Comparison of ENCODE assay signal across 17 cellular contexts in the genomic region with DNA sequence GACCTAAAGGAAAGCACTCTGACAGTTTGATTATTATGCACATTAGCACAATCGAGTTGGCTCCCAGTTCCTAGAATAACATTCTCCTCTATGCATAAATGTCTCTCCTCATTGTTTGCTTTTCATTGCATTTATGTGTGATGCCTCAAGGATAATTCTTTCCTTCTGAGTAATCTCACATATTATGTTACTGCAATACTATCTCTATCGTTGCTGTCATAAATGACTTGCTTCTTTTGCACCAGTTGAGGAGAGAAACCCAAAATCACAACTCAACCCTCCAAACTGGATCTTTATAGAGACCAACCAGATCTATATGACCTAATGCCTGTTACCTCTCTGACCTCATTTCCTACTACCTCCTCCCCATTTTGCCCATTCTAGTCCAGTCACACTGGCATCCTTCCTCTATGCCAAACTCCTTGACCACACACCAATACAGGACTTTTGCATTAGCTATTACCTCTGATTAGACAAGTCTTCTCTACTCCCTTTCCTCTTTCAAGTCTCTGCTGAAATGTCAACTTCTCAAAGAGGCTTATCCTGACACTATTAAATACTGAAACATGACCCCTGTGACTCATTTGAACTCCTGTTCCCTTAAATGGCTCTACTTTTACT.
DNase-seq lines count a peak whose midpoint lies in the region; ATAC-seq and TF ChIP-seq lines count a peak whose summit lies in the region.
"Had no signal": no experiment of that assay in that cellular context is flagged by ENCODE, and none has a peak within 500 bp of the region (broad histone marks: within the 10 kb centered on the region; RNA-seq: fewer than 3 reads in every experiment).

No MANE protein-coding gene starts in this region.

- H3K27ac Mint-ChIP-seq in activated T-helper 2 cell treated with anti-CD3 and anti-CD28 coated beads, Interferon-gamma antibody, Interleukin-2, Interleukin-4, amounts not matched to agents 10 μg/mL and 5 μg/mL and 100 μg/mL, durations not matched to agents 14 hours and 24 hours and 36 hours, result no peak overlapping the region
- H3K27ac Mint-ChIP-seq in natural killer cell, result no peak overlapping the region
- H3K27ac Mint-ChIP-seq: B cell; memory B cell; stimulated activated naive B cell treated with anti-CD40 and anti-IgM and Interleukin-4, amounts not matched to agents 10 μg/mL and 1 μg/mL and 100 μg/mL, for 72 hours had no signal

- CTCF ChIA-PET in AG04450 (lab: Charles Lee) (no interaction called here), HEK293 (lab: Yijun Ruan, JAX) (interaction anchor here (0.6 kb wide), 1 partner anchor 1510 kb away, joined by 7 read pairs; no protein-coding TSS in a partner anchor)

- peak; percentile 61 for DNase-seq in AG04450 (ENCODE audit: low read depth, low spot score)
- peak; percentile 71 for DNase-seq in amniotic stem cell (lab: John Stamatoyannopoulos, UW)
- DNase-seq in foreskin melanocyte, result peak; percentile 57
- no peak for DNase-seq in activated T-helper 2 cell treated with anti-CD3 and anti-CD28 coated beads, Interferon-gamma antibody, Interleukin-2, Interleukin-4, amounts not matched to agents 10 μg/mL and 5 μg/mL and 100 μg/mL, durations not matched to agents 14 hours and 24 hours and 36 hours (ENCODE audit: low spot score)
- no peak for DNase-seq in activated CD4-positive, alpha-beta T cell treated with anti-CD3 and anti-CD28 coated beads for 48 hours
- no peak for DNase-seq in natural killer cell
- DNase-seq: activated T-cell treated with anti-CD3 and anti-CD28 coated beads, Interleukin-2, amount 50 U/mL, for 4 hours; aorta; NCI-H2029; stimulated activated CD4-positive, alpha-beta T cell treated with anti-CD3 and anti-CD28 coated beads, Interleukin-2, amount 100 ng/mL, for 48 hours; stimulated activated naive B cell treated with anti-CD40 and anti-IgM and Interleukin-4, amounts not matched to agents 10 μg/mL and 1 μg/mL and 100 μg/mL, for 72 hours had no signal

- POLR2A ChIA-PET in AG04450 (lab: Yijun Ruan, JAX), result no interaction called here
- POLR2A ChIA-PET in HEK293 (lab: Yijun Ruan, JAX), result no interaction called here

- intact Hi-C loops in activated T-helper 2 cell treated with anti-CD3 and anti-CD28 coated beads, Interferon-gamma antibody, Interleukin-2, Interleukin-4, amounts not matched to agents 10 μg/mL and 5 μg/mL and 100 μg/mL, durations not matched to agents 14 hours and 24 hours and 36 hours (cut with micrococcal nuclease), result no loop called here
- intact Hi-C loops in natural killer cell (cut with micrococcal nuclease), result no loop called here

- ATAC-seq in natural killer cell, result no peak
- ATAC-seq in GM19035 (IDR thresholded peaks at IDR 0.05; ENCODE audit: unreplicated experiment), result no peak
- ATAC-seq: activated CD4-positive, CD25-positive, alpha-beta regulatory T cell treated with anti-CD3 and anti-CD28 coated beads, Interleukin-2, amount 50 U/mL, for 24 hours; activated T-cell treated with anti-CD3 and anti-CD28 coated beads, Interleukin-2, amount 50 U/mL, for 4 hours; stimulated activated naive B cell treated with anti-CD40 and anti-IgM and Interleukin-4, amounts not matched to agents 10 μg/mL and 1 μg/mL and 100 μg/mL, for 72 hours had no signal

- no peaks in the 10 kb centered on the region for H3K27me3 Mint-ChIP-seq in activated T-helper 2 cell treated with anti-CD3 and anti-CD28 coated beads, Interferon-gamma antibody, Interleukin-2, Interleukin-4, amounts not matched to agents 10 μg/mL and 5 μg/mL and 100 μg/mL, durations not matched to agents 14 hours and 24 hours and 36 hours (ENCODE audit: low read depth)
- H3K27me3 Mint-ChIP-seq in natural killer cell (ENCODE audit: low read depth in 2 of 2), result no peaks in the 10 kb centered on the region
- H3K27me3 Mint-ChIP-seq: B cell; memory B cell; stimulated activated naive B cell treated with anti-CD40 and anti-IgM and Interleukin-4, amounts not matched to agents 10 μg/mL and 1 μg/mL and 100 μg/mL, for 72 hours had no signal

- H3K36me3 ChIP-seq in HEK293 (ENCODE audit: control insufficient read depth in 2 of 2, insufficient read depth in 1 of 2, low read length in 2 of 2), result no peaks in the 10 kb centered on the region
- H3K36me3 ChIP-seq: vagina had no signal

- H3K4me1 Mint-ChIP-seq in activated T-helper 2 cell treated with anti-CD3 and anti-CD28 coated beads, Interferon-gamma antibody, Interleukin-2, Interleukin-4, amounts not matched to agents 10 μg/mL and 5 μg/mL and 100 μg/mL, durations not matched to agents 14 hours and 24 hours and 36 hours (ENCODE audit: low read depth), result no peaks in the 10 kb centered on the region
- no peaks in the 10 kb centered on the region for H3K4me1 Mint-ChIP-seq in natural killer cell
- H3K4me1 Mint-ChIP-seq: B cell; memory B cell; stimulated activated naive B cell treated with anti-CD40 and anti-IgM and Interleukin-4, amounts not matched to agents 10 μg/mL and 1 μg/mL and 100 μg/mL, for 72 hours had no signal

- no peak for TF ChIP-seq CTCF in AG04450 (IDR thresholded peaks at IDR 0.05; ENCODE audit: low read depth, low read length)
- TF ChIP-seq CTCF in HEK293 (tag by site-specific recombination; IDR thresholded peaks at IDR 0.05), result no peak
- TF ChIP-seq CTCF in natural killer cell (IDR thresholded peaks at IDR 0.05), result no peak

- no peaks in the 10 kb centered on the region for H3K9me3 Mint-ChIP-seq in activated T-helper 2 cell treated with anti-CD3 and anti-CD28 coated beads, Interferon-gamma antibody, Interleukin-2, Interleukin-4, amounts not matched to agents 10 μg/mL and 5 μg/mL and 100 μg/mL, durations not matched to agents 14 hours and 24 hours and 36 hours
- peaks cover 6 to 14% of the 10 kb centered on the region in 2 donors for H3K9me3 Mint-ChIP-seq in natural killer cell
- H3K9me3 Mint-ChIP-seq: memory B cell had no signal

- H3K4me3 Mint-ChIP-seq in activated T-helper 2 cell treated with anti-CD3 and anti-CD28 coated beads, Interferon-gamma antibody, Interleukin-2, Interleukin-4, amounts not matched to agents 10 μg/mL and 5 μg/mL and 100 μg/mL, durations not matched to agents 14 hours and 24 hours and 36 hours (ENCODE audit: low read depth), result no peak overlapping the region
- H3K4me3 Mint-ChIP-seq in natural killer cell, result no peak overlapping the region
- H3K4me3 Mint-ChIP-seq: activated T-cell treated with anti-CD3 and anti-CD28 coated beads, Interleukin-2, amount 50 U/mL, for 4 hours; B cell; memory B cell; stimulated activated naive B cell treated with anti-CD40 and anti-IgM and Interleukin-4, amounts not matched to agents 10 μg/mL and 1 μg/mL and 100 μg/mL, for 72 hours had no signal

- no peaks in the 10 kb centered on the region for H3K27me3 ChIP-seq in AG04450 (ENCODE audit: control insufficient read depth, insufficient read depth, low read length)
- H3K27me3 ChIP-seq: vagina had no signal

- H3K27ac ChIP-seq in AG04450 (ENCODE audit: low read depth, low read length) (peak overlapping the region; percentile 71), HEK293 (ENCODE audit: extremely low read depth, low read depth, low read length) (no peak overlapping the region; the same call in 1 of the 2 replicates)
- H3K27ac ChIP-seq: vagina had no signal

- H3K4me3 ChIP-seq in AG04450 (ENCODE audit: low read depth, low read length), result no peak overlapping the region
- no peak overlapping the region for H3K4me3 ChIP-seq in HEK293 (ENCODE audit: low read depth, low read length)
- H3K4me3 ChIP-seq: vagina had no signal

- H3K4me1 ChIP-seq in HEK293 (ENCODE audit: control insufficient read depth, insufficient read depth, low read length), result peaks cover 7% of the 10 kb centered on the region; the same call in 1 of the 2 replicates
- H3K4me1 ChIP-seq: vagina had no signal

- no peaks in the 10 kb centered on the region for H3K36me3 Mint-ChIP-seq in activated T-helper 2 cell treated with anti-CD3 and anti-CD28 coated beads, Interferon-gamma antibody, Interleukin-2, Interleukin-4, amounts not matched to agents 10 μg/mL and 5 μg/mL and 100 μg/mL, durations not matched to agents 14 hours and 24 hours and 36 hours (ENCODE audit: low read depth)
- H3K36me3 Mint-ChIP-seq in natural killer cell, result no peaks in the 10 kb centered on the region
- H3K36me3 Mint-ChIP-seq: memory B cell; stimulated activated naive B cell treated with anti-CD40 and anti-IgM and Interleukin-4, amounts not matched to agents 10 μg/mL and 1 μg/mL and 100 μg/mL, for 72 hours had no signal

- no peaks in the 10 kb centered on the region for H3K9me3 ChIP-seq in AG04450 (ENCODE audit: control insufficient read depth, insufficient read depth, low read length)
- no peaks in the 10 kb centered on the region for H3K9me3 ChIP-seq in HEK293 (ENCODE audit: control insufficient read depth, insufficient read depth, low read depth, low read length)
- H3K9me3 ChIP-seq: vagina had no signal

TF ChIP-seq in HEK293, 187 proteins besides CTCF, POLR2A, EP300 and RAD21 (continues in another document):
- TF ChIP-seq ZNF354C (tag by site-specific recombination; IDR thresholded peaks at IDR 0.05; ENCODE audit: borderline replicate concordance, low read depth), result no peak
- TF ChIP-seq WT1 (tag by site-specific recombination; IDR thresholded peaks at IDR 0.05), result peak; percentile 67; the same call in 1 of the 2 replicates
- TF ChIP-seq, protein P1, sequence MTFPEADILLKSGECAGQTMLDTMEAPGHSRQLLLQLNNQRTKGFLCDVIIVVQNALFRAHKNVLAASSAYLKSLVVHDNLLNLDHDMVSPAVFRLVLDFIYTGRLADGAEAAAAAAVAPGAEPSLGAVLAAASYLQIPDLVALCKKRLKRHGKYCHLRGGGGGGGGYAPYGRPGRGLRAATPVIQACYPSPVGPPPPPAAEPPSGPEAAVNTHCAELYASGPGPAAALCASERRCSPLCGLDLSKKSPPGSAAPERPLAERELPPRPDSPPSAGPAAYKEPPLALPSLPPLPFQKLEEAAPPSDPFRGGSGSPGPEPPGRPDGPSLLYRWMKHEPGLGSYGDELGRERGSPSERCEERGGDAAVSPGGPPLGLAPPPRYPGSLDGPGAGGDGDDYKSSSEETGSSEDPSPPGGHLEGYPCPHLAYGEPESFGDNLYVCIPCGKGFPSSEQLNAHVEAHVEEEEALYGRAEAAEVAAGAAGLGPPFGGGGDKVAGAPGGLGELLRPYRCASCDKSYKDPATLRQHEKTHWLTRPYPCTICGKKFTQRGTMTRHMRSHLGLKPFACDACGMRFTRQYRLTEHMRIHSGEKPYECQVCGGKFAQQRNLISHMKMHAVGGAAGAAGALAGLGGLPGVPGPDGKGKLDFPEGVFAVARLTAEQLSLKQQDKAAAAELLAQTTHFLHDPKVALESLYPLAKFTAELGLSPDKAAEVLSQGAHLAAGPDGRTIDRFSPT (tag by site-specific recombination; IDR thresholded peaks at IDR 0.05), result peak; percentile 57; the same call in 1 of the 2 replicates
- TF ChIP-seq ZNF366 (tag by site-specific recombination; conservative IDR thresholded peaks at IDR 0.05), result 0 out of 2 replicates have a peak, but pooled peaks have one; percentile 13
- 0 out of 2 replicates have a peak, but pooled peaks have one; percentile 16 for TF ChIP-seq SCRT2 (tag by site-specific recombination; IDR thresholded peaks at IDR 0.05)
- no peak for TF ChIP-seq ZNF140 (tag by site-specific recombination; IDR thresholded peaks at IDR 0.05)
- TF ChIP-seq TRIM28 (IDR thresholded peaks at IDR 0.05; ENCODE audit: borderline replicate concordance, low read length), result peak; percentile 45; the same call in 1 of the 2 replicates
- TF ChIP-seq ZNF629 (tag by site-specific recombination; IDR thresholded peaks at IDR 0.05), result peak; percentile 80; the same call in 1 of the 2 replicates

Comparison
In these comparisons a context has a peak if more than half of its experiments do, and no peak if none do; other contexts are left out.
1. DNase-seq: peak in AG04450 (single experiment), amniotic stem cell (single experiment) and foreskin melanocyte (single experiment); none in activated T-helper 2 cell treated with anti-CD3 and anti-CD28 coated beads, Interferon-gamma antibody, Interleukin-2, Interleukin-4, amounts not matched to agents 10 μg/mL and 5 μg/mL and 100 μg/mL, durations not matched to agents 14 hours and 24 hours and 36 hours (single experiment), activated CD4-positive, alpha-beta T cell treated with anti-CD3 and anti-CD28 coated beads for 48 hours (single experiment) and natural killer cell (single experiment).